ENCODE assay signal across 1 cellular context in genomic region chr15:63473007-63473748, GRCh38.
A peak's percentile ranks its signal among the peaks of the same experiment; 100 is the strongest.
TF ChIP-seq lines count a peak whose summit lies in the region.

No MANE protein-coding gene starts in this region.

TF ChIP-seq in GM12878, 131 proteins besides CTCF, POLR2A, EP300 and RAD21 (continued from another document):
- 0 out of 2 replicates have a peak, but pooled peaks have one; percentile 53 for TF ChIP-seq ZNF592 (IDR thresholded peaks at IDR 0.05)
TF ChIP-seq in GM12878: peak in this region for 38.
